9 cellular contexts compared by ENCODE assay signal in genomic region chr6:138970856-138971425, GRCh38. TPM values are rescaled to one million over a fixed set of nuclear protein-coding genes. Genes with fewer than 3 reads are reported as not detected.
DNase-seq lines count a peak whose midpoint lies in the region; ATAC-seq and TF ChIP-seq lines count a peak whose summit lies in the region.
"Had no signal": no experiment of that assay in that cellular context is flagged by ENCODE, and none has a peak within 500 bp of the region (broad histone marks: within the 10 kb centered on the region; RNA-seq: fewer than 3 reads in every experiment).

No MANE protein-coding gene starts in this region.

- no peaks in the 10 kb centered on the region for H3K36me3 ChIP-seq in uterus

- peak; percentile 29 for ATAC-seq in left colon
- no peak for ATAC-seq in HG02678 (IDR thresholded peaks at IDR 0.05; ENCODE audit: unreplicated experiment)

- H3K4me3 ChIP-seq in AG04449 (ENCODE audit: low read depth, low read length): no peak overlapping the region
- no peak overlapping the region for H3K4me3 ChIP-seq in uterus

- no peak for TF ChIP-seq POLR2A in uterus (IDR thresholded peaks at IDR 0.05)

- H3K27ac ChIP-seq in uterus: peak overlapping the region in 1 of 2 donors; percentile 53

- intact Hi-C loops in left colon (cut with DNase I, micrococcal nuclease) (no loop called here), uterus (cut with DNase I; ENCODE audit: low total_unique reads) (no loop called here)

- POLR2A ChIA-PET in AG04449 (lab: Yijun Ruan, JAX): no interaction called here

- CTCF ChIA-PET in AG04449 (lab: Yijun Ruan, JAX): interaction anchor here (0.6 to 4.0 kb wide), 5 partner anchors 16 to 393 kb away, joined by 3 to 25 read pairs (median 3); partner anchors contain the start of gene REPS1

- DNase-seq in AG04449 (ENCODE audit: low read depth, low spot score) (peak; percentile 71), HCEC 1CT (peak; percentile 97), amniotic stem cell (lab: John Stamatoyannopoulos, UW) (peak; percentile 54), left colon (no peak), uterus (no peak), LoVo (ENCODE audit: low spot score) (no peak), NCI-H146 (lab: John Stamatoyannopoulos, UW) (no peak)
- DNase-seq: activated naive CD8-positive, alpha-beta T cell treated with anti-CD3 and anti-CD28 coated beads, Interleukin-2, amount 10 ng/mL, durations not matched to agents 7 days and 5 days had no signal

- no peaks in the 10 kb centered on the region for H3K27me3 ChIP-seq in uterus

- no peaks in the 10 kb centered on the region for H3K9me3 ChIP-seq in uterus

- TF ChIP-seq CTCF in AG04449 (IDR thresholded peaks at IDR 0.05; ENCODE audit: insufficient read depth, low read length, missing control alignments): no peak
- TF ChIP-seq CTCF in uterus (IDR thresholded peaks at IDR 0.05): no peak

- peaks cover 0 to 11% of the 10 kb centered on the region in 2 donors for H3K4me1 ChIP-seq in uterus

RNA-seq across cellular contexts. Expression of gene REPS1, which starts 17.1 kb away (rescaled TPM):
- total RNA-seq in left colon: 10 to 100 TPM; 30.2 to 33.2 TPM
- total RNA-seq in uterus: 100 to 1,000 TPM in 1 of 4 donors, 10 to 100 TPM in 3; 36.5 to 266 (median 70.7) TPM

RNA-seq across cellular contexts. Expression of gene ABRACL, which starts 57.6 kb away (rescaled TPM):
- total RNA-seq in left colon: 100 to 1,000 TPM; 110 to 117 TPM
- total RNA-seq in uterus: 1 to 10 TPM in 3 of 4 donors, not detected in 1; 6.2 to 10.0 (median 6.2) TPM

Comparison
In these comparisons a context has a peak if more than half of its experiments do, and no peak if none do; other contexts are left out.
1. DNase-seq: peak in AG04449 (single experiment), HCEC 1CT (single experiment) and amniotic stem cell (single experiment); none in left colon (0 of 2), uterus (0 of 2), LoVo (single experiment) and NCI-H146 (single experiment).
2. RNA of gene ABRACL, which starts 57.6 kb away (total RNA-seq): 110 to 117 TPM in left colon; 6.2 to 10.0 TPM in uterus; every median in the first group is over 10 times any median in the second.